ENCODE assay signal across 17 cellular contexts in the genomic region with DNA sequence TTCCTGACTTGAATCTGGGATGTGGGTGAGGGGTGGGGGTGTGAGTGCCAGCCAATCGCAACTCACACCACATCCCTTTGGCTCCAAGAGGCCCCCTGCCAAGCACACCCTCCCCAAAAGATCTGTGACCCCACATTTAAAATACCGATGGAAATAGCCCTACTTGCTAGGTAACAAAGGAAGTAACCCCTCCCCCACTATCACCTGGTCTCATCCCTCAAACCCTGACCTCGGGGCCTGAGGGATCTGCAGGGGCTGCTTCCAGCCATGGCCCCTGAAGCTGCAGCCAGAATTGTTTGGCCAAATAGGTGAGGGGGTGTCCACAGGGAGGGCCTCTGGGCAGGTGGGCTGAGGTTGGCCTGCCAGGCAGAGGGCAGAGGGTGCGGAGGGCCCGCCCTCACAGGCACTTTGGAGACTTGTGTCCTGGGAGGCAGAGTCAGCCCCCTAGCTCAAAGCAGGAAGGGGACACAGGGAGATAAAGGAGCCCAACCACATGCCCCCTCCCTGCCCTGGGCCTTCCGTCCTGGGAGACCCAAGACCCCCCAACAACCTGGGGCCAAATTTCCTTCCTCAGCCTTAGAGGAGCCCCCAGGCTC. TPM values are rescaled to one million over a fixed set of nuclear protein-coding genes. Genes with fewer than 3 reads are reported as not detected.
DNase-seq lines count a peak whose midpoint lies in the region; ATAC-seq and TF ChIP-seq lines count a peak whose summit lies in the region.
"Had no signal": no experiment of that assay in that cellular context is flagged by ENCODE, and none has a peak within 500 bp of the region (broad histone marks: within the 10 kb centered on the region; RNA-seq: fewer than 3 reads in every experiment).

No MANE protein-coding gene starts in this region.

- POLR2A ChIA-PET in CD8-positive, alpha-beta memory T cell (lab: Charles Lee): no interaction called here

- H4K20me1 ChIP-seq in neural progenitor cell (ENCODE audit: low read depth): no peaks in the 10 kb centered on the region

- H3K36me3 ChIP-seq in CD8-positive, alpha-beta memory T cell (ENCODE audit: insufficient read depth, low read length): no peaks in the 10 kb centered on the region
- peaks cover 28% of the 10 kb centered on the region for H3K36me3 ChIP-seq in HUES64 (ENCODE audit: insufficient read depth, low read length)
- H3K36me3 ChIP-seq in endodermal cell (ENCODE audit: control insufficient read depth, insufficient read depth, low read length): peaks cover 30% of the 10 kb centered on the region
- peaks cover 4% of the 10 kb centered on the region for H3K36me3 ChIP-seq in neural progenitor cell

- H3K79me2 ChIP-seq in neural progenitor cell (ENCODE audit: low read depth): no peaks in the 10 kb centered on the region

- WGBS in HUES64: 73% methylated on average over 5 of the region's 6 CpGs
- 78% methylated on average over 6 of the region's 6 CpGs; no CpG with 5 or more reads in 1 of the 2 experiments for WGBS in endodermal cell (ENCODE audit: insufficient coverage in 1 of 2, insufficient read length in 1 of 2), 2 experiments

- no peak overlapping the region for H3K4me3 Mint-ChIP-seq in CD8-positive, alpha-beta memory T cell
- H3K4me3 Mint-ChIP-seq in endodermal cell (no peak overlapping the region), neural progenitor cell (no peak overlapping the region)

- H3F3A ChIP-seq in neural progenitor cell (ENCODE audit: low read depth): no peaks in the 10 kb centered on the region

- H3K4me1 Mint-ChIP-seq in CD8-positive, alpha-beta memory T cell: peaks cover 6 to 10% (median 7%) of the 10 kb centered on the region in 3 donors
- H3K4me1 Mint-ChIP-seq in endodermal cell (peaks cover 11% of the 10 kb centered on the region), neural progenitor cell (peaks cover 22% of the 10 kb centered on the region)

- no peak overlapping the region for H3K4me3 ChIP-seq in CD8-positive, alpha-beta memory T cell (ENCODE audit: low read length)
- H3K4me3 ChIP-seq in HUES64 (ENCODE audit: low read length): no peak overlapping the region
- no peak overlapping the region for H3K4me3 ChIP-seq in endodermal cell (ENCODE audit: low read length)
- no peak overlapping the region for H3K4me3 ChIP-seq in neural progenitor cell
- H3K4me3 ChIP-seq: MG63, PC-9, SJSA1 had no signal

- no peak overlapping the region for H2AFZ ChIP-seq in neural progenitor cell (replicated peaks)
- H2AFZ ChIP-seq: PC-9 had no signal

- CTCF ChIA-PET in CD8-positive, alpha-beta memory T cell (lab: Charles Lee): interaction anchor here (1.6 kb wide), 1 partner anchor 70 kb away, joined by 4 read pairs; no protein-coding TSS in a partner anchor

- no peak overlapping the region for H3K4me2 ChIP-seq in neural progenitor cell
- H3K4me2 ChIP-seq: PC-9 had no signal

- TF ChIP-seq CTCF in endodermal cell (conservative IDR thresholded peaks at IDR 0.05) (no peak), neural progenitor cell (IDR thresholded peaks at IDR 0.05) (no peak)

- H3K9me3 ChIP-seq in CD8-positive, alpha-beta memory T cell (ENCODE audit: low read length): no peaks in the 10 kb centered on the region
- H3K9me3 ChIP-seq in HUES64 (ENCODE audit: insufficient read depth, low read depth, low read length): peaks cover 18% of the 10 kb centered on the region
- peaks cover 8% of the 10 kb centered on the region for H3K9me3 ChIP-seq in endodermal cell (ENCODE audit: control insufficient read depth, low read length)
- H3K9me3 ChIP-seq in neural progenitor cell (ENCODE audit: low read depth): no peaks in the 10 kb centered on the region
- H3K9me3 ChIP-seq: MG63, SJSA1 had no signal

- H3K4me1 ChIP-seq in CD8-positive, alpha-beta memory T cell (ENCODE audit: insufficient read depth, low read length): peaks cover 5% of the 10 kb centered on the region
- H3K4me1 ChIP-seq in HUES64 (ENCODE audit: insufficient read depth, low read length) (no peaks in the 10 kb centered on the region), endodermal cell (ENCODE audit: control insufficient read depth, insufficient read depth, low read length) (no peaks in the 10 kb centered on the region), neural progenitor cell (peaks cover 7% of the 10 kb centered on the region)
- H3K4me1 ChIP-seq: SJSA1 had no signal

- ATAC-seq in GM21447 (IDR thresholded peaks at IDR 0.05; ENCODE audit: unreplicated experiment): no peak
- ATAC-seq: Right ventricle myocardium inferior had no signal

- H3K27ac ChIP-seq in CD8-positive, alpha-beta memory T cell (ENCODE audit: low read depth, low read length): peak overlapping the region; percentile 58
- 0 out of 2 replicates have a peak overlapping the region, but pooled peaks have one; percentile 35 for H3K27ac ChIP-seq in HUES64 (ENCODE audit: low read depth, low read length)
- no peak overlapping the region for H3K27ac ChIP-seq in endodermal cell (ENCODE audit: low read depth, low read length)
- H3K27ac ChIP-seq in neural progenitor cell: no peak overlapping the region
- H3K27ac ChIP-seq: PC-9, SJSA1 had no signal

- H3K27me3 ChIP-seq in CD8-positive, alpha-beta memory T cell (ENCODE audit: insufficient read depth, low read length, poor library complexity, severe bottlenecking): no peaks in the 10 kb centered on the region
- H3K27me3 ChIP-seq in HUES64 (ENCODE audit: insufficient read depth, low read length) (no peaks in the 10 kb centered on the region), endodermal cell (ENCODE audit: control insufficient read depth, insufficient read depth, low read length, poor library complexity, severe bottlenecking) (no peaks in the 10 kb centered on the region), neural progenitor cell (no peaks in the 10 kb centered on the region)
- H3K27me3 ChIP-seq: MG63, SJSA1 had no signal

- H3K27me3 Mint-ChIP-seq in CD8-positive, alpha-beta memory T cell: peaks cover 13 to 27% of the 10 kb centered on the region in 2 donors
- H3K27me3 Mint-ChIP-seq in endodermal cell (ENCODE audit: insufficient read depth) (no peaks in the 10 kb centered on the region), neural progenitor cell (ENCODE audit: insufficient read depth, low read depth) (peaks cover 3% of the 10 kb centered on the region)

- no peak for DNase-seq in CD8-positive, alpha-beta memory T cell
- DNase-seq in endodermal cell (no peak), neural progenitor cell (ENCODE audit: low spot score) (no peak), NCI-H1105 (lab: John Stamatoyannopoulos, UW) (no peak), HuH-7 (ENCODE audit: low spot score) (no peak)
- no peak for DNase-seq in effector CD8-positive, alpha-beta T cell (lab: John Stamatoyannopoulos, UW)
- DNase-seq: 8988T, KG1, MG63, NCI-H2081, NCI-H2227 treated with DMSO at 0.1 percent for 48 hours, NCI-H526 treated with DMSO at 0.1 percent for 48 hours, PC-9 had no signal

- H3K9ac ChIP-seq in HUES64 (ENCODE audit: low read depth, low read length) (no peak overlapping the region), endodermal cell (ENCODE audit: extremely low read depth, low read length, poor library complexity, severe bottlenecking) (no peak overlapping the region), neural progenitor cell (no peak overlapping the region)

- H3K36me3 Mint-ChIP-seq in CD8-positive, alpha-beta memory T cell: no peaks in the 10 kb centered on the region
- H3K36me3 Mint-ChIP-seq in endodermal cell (ENCODE audit: low read depth) (peaks cover 27% of the 10 kb centered on the region), neural progenitor cell (peaks cover 17% of the 10 kb centered on the region)

- no peak overlapping the region for H3K27ac Mint-ChIP-seq in CD8-positive, alpha-beta memory T cell
- H3K27ac Mint-ChIP-seq in endodermal cell (peak overlapping the region; percentile 88), neural progenitor cell (peak overlapping the region; percentile 62)

- no peaks in the 10 kb centered on the region for H3K9me3 Mint-ChIP-seq in CD8-positive, alpha-beta memory T cell
- no peaks in the 10 kb centered on the region for H3K9me3 Mint-ChIP-seq in endodermal cell
- no peaks in the 10 kb centered on the region for H3K9me3 Mint-ChIP-seq in neural progenitor cell

RNA-seq across cellular contexts. Expression of a gene that starts 37.2 kb away (rescaled TPM):
- total RNA-seq in CD8-positive, alpha-beta memory T cell: under 1 TPM; 0.44 TPM
- not detected for polyA plus RNA-seq in CD8-positive, alpha-beta memory T cell
- 33.0 TPM for polyA plus RNA-seq in HUES64 (2013, experiment 1 of 2)
- 58.1 TPM for polyA plus RNA-seq in HUES64 (2013, experiment 2 of 2)
- total RNA-seq in endodermal cell (100 to 1,000 TPM in 1 of 2 donors, 10 to 100 TPM in 1; 94.1 to 143 TPM), neural progenitor cell (ENCODE audit: low replicate concordance) (23.0 and 45.1 TPM in 2 replicates)
- polyA plus RNA-seq in endodermal cell (2013, experiment 1 of 2): 94.6 TPM
- 84.7 TPM for polyA plus RNA-seq in endodermal cell (2013, experiment 2 of 2)

Comparison
In these comparisons a context has a peak if more than half of its experiments do, and no peak if none do; other contexts are left out.
1. H3K27ac ChIP-seq: peak in CD8-positive, alpha-beta memory T cell (single experiment) and HUES64 (single experiment); none in endodermal cell (single experiment) and neural progenitor cell (single experiment).
2. H3K27ac Mint-ChIP-seq: peak in endodermal cell (single experiment) and neural progenitor cell (single experiment); none in CD8-positive, alpha-beta memory T cell (0 of 8).
3. RNA of a gene that starts 37.2 kb away (total RNA-seq): 94.1 to 143 TPM in endodermal cell and 23.0 to 45.1 TPM in neural progenitor cell; 0.44 TPM in CD8-positive, alpha-beta memory T cell; every median in the first group is over 10 times any median in the second.